In the genomic region with DNA sequence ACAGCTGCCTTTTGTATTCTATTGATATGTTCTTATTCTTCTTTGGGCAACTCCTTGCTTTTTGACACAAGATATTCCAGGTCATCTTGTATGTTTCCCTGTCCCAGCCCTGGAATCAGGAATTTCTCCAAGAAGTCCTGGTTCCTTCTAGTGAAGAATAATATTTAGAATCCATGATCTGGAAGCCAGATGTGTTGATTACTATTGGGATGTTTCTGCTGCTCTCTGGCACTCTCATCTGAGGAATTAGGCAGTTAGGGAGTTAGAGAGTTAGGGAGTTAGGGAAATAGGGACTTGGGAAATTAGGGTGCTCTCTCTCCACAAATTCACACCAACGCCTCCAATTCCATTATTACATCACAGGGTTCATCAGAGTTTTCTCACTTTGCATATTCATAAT, we compare ENCODE assay signal across 25 cellular contexts.
"Had no signal": no experiment of that assay in that cellular context is flagged by ENCODE, and none has a peak within 500 bp of the region (broad histone marks: within the 10 kb centered on the region; RNA-seq: fewer than 3 reads in every experiment).

No MANE protein-coding gene starts in this region.

- H3K4me1 ChIP-seq: testis, thyroid gland, transverse colon, upper lobe of left lung, upper lobe of right lung, uterus, vagina had no signal

- FAIRE-seq: urothelium cell line had no signal

- DNase-seq: stimulated activated CD4-positive, alpha-beta T cell treated with anti-CD3 and anti-CD28 coated beads, Interleukin-2, amount 100 ng/mL, for 48 hours; stimulated activated CD4-positive, alpha-beta T cell treated with anti-CD3 and anti-CD28 coated beads, Interleukin-4, amount 100 ng/mL, for 1 hour; stimulated activated CD4-positive, alpha-beta T cell treated with anti-CD3 and anti-CD28 coated beads, Interleukin-4, amount 100 ng/mL, for 24 hours; stimulated activated CD4-positive, alpha-beta T cell treated with anti-CD3 and anti-CD28 coated beads, Interleukin-4, amount 100 ng/mL, for 4 hours; stimulated activated CD8-positive, alpha-beta memory T cell treated with anti-CD3 and anti-CD28 coated beads, Interleukin-4, amount 100 ng/mL, for 48 hours; stimulated activated naive B cell treated with anti-CD40 and anti-IgM and Interleukin-4, amounts not matched to agents 10 μg/mL and 1 μg/mL and 100 μg/mL, for 72 hours; stimulated activated naive CD4-positive, alpha-beta T cell; stimulated activated naive CD4-positive, alpha-beta T cell treated with Interleukin-2 at 50 U/mL for 16 hours; stimulated activated naive CD8-positive, alpha-beta T cell treated with anti-CD3 and anti-CD28 coated beads, Interleukin-15, amount 100 ng/mL, for 72 hours; stimulated activated naive CD8-positive, alpha-beta T cell treated with anti-CD3 and anti-CD28 coated beads, Interleukin-15, Interleukin-2, amounts not matched to agents 100 U/mL and 50 U/mL, for 24 hours; stomach; substantia nigra; testis; thyroid gland; tibial artery; transverse colon; trophoblast cell; upper lobe of left lung; upper lobe of right lung; uterus had no signal

- H3K27me3 ChIP-seq: stomach, suprapubic skin, testis, thyroid gland, tibial artery, tibial nerve, transverse colon, upper lobe of left lung, upper lobe of right lung, uterus, vagina had no signal

- H3K4me3 ChIP-seq: stomach, suprapubic skin, testis, thoracic aorta, thyroid gland, tibial artery, tibial nerve, transverse colon, upper lobe of left lung, upper lobe of right lung, uterus, vagina had no signal

- H3K27ac ChIP-seq: stomach, suprapubic skin, testis, thyroid gland, tibial artery, tibial nerve, transverse colon, upper lobe of left lung, upper lobe of right lung, uterus, vagina had no signal

- H3K9me3 ChIP-seq: stomach, suprapubic skin, testis, thoracic aorta, thyroid gland, tibial artery, tibial nerve, transverse colon, upper lobe of left lung, upper lobe of right lung, uterus, vagina had no signal

- H3K36me3 ChIP-seq: stomach, suprapubic skin, thoracic aorta, thyroid gland, tibial artery, tibial nerve, transverse colon, upper lobe of left lung, upper lobe of right lung, uterus, vagina had no signal
